32 cellular contexts compared by ENCODE assay signal in genomic region chr6:28497306-28497705, GRCh38. TPM values are rescaled to one million over a fixed set of nuclear protein-coding genes. Genes with fewer than 3 reads are reported as not detected.
"Had no signal": no experiment of that assay in that cellular context is flagged by ENCODE, and none has a peak within 500 bp of the region (broad histone marks: within the 10 kb centered on the region; RNA-seq: fewer than 3 reads in every experiment).

No MANE protein-coding gene starts in this region.

- FAIRE-seq: urothelium cell line had no signal

- H3K36me3 ChIP-seq: stomach, suprapubic skin, thoracic aorta, thyroid gland, tibial artery, tibial nerve, transverse colon, upper lobe of left lung, upper lobe of right lung, uterus, vagina had no signal

- H3K9me3 ChIP-seq: stomach, suprapubic skin, testis, thoracic aorta, thyroid gland, tibial artery, tibial nerve, transverse colon, upper lobe of left lung, upper lobe of right lung, uterus, vagina had no signal

- H3K4me1 ChIP-seq: stomach, suprapubic skin, testis, thyroid gland, tibial artery, tibial nerve, transverse colon, upper lobe of left lung, upper lobe of right lung, uterus, vagina had no signal

- H3K27me3 ChIP-seq: testis, thyroid gland, tibial nerve, upper lobe of left lung, upper lobe of right lung, uterus, vagina had no signal

- H3K27ac Mint-ChIP-seq: stimulated activated effector memory CD8-positive, alpha-beta T cell treated with anti-CD3 and anti-CD28 coated beads, Interleukin-12 subunit alpha, Interleukin-12 subunit beta, amount 100 ng/mL, for 72 hours; stimulated activated memory B cell treated with anti-CD40 and anti-IgM and Interleukin-4, amounts not matched to agents 10 μg/mL and 1 μg/mL and 100 μg/mL, for 72 hours; stimulated activated naive B cell treated with anti-CD40 and anti-IgM and Interleukin-4, amounts not matched to agents 10 μg/mL and 1 μg/mL and 100 μg/mL, for 72 hours; stimulated activated naive CD8-positive, alpha-beta T cell treated with anti-CD3 and anti-CD28 coated beads, Interleukin-15, amount 100 ng/mL, for 72 hours; stimulated activated naive CD8-positive, alpha-beta T cell treated with anti-CD3 and anti-CD28 coated beads, Interleukin-15, Interleukin-2, amounts not matched to agents 100 ng/mL and 50 ng/mL, for 24 hours; type B pancreatic cell had no signal

- H3K27me3 Mint-ChIP-seq: type B pancreatic cell had no signal

- H3K36me3 Mint-ChIP-seq: stimulated activated effector memory CD8-positive, alpha-beta T cell treated with anti-CD3 and anti-CD28 coated beads, Interleukin-12 subunit alpha, Interleukin-12 subunit beta, amount 100 ng/mL, for 72 hours; stimulated activated memory B cell treated with anti-CD40 and anti-IgM and Interleukin-4, amounts not matched to agents 10 μg/mL and 1 μg/mL and 100 μg/mL, for 72 hours; stimulated activated naive B cell treated with anti-CD40 and anti-IgM and Interleukin-4, amounts not matched to agents 10 μg/mL and 1 μg/mL and 100 μg/mL, for 72 hours; type B pancreatic cell had no signal

- DNase-seq: stimulated activated CD4-positive, alpha-beta T cell treated with anti-CD3 and anti-CD28 coated beads, Interleukin-2, amount 100 ng/mL, for 48 hours; stimulated activated CD4-positive, alpha-beta T cell treated with anti-CD3 and anti-CD28 coated beads, Interleukin-4, amount 100 ng/mL, for 1 hour; stimulated activated CD4-positive, alpha-beta T cell treated with anti-CD3 and anti-CD28 coated beads, Interleukin-4, amount 100 ng/mL, for 24 hours; stimulated activated CD8-positive, alpha-beta memory T cell treated with anti-CD3 and anti-CD28 coated beads, Interleukin-4, amount 100 ng/mL, for 48 hours; stimulated activated naive B cell treated with anti-CD40 and anti-IgM and Interleukin-4, amounts not matched to agents 10 μg/mL and 1 μg/mL and 100 μg/mL, for 72 hours; stimulated activated naive CD4-positive, alpha-beta T cell; stimulated activated naive CD4-positive, alpha-beta T cell treated with Interleukin-2 at 50 U/mL for 16 hours; stimulated activated naive CD8-positive, alpha-beta T cell treated with anti-CD3 and anti-CD28 coated beads, Interleukin-15, amount 100 ng/mL, for 72 hours; stimulated activated naive CD8-positive, alpha-beta T cell treated with anti-CD3 and anti-CD28 coated beads, Interleukin-15, Interleukin-2, amounts not matched to agents 100 U/mL and 50 U/mL, for 24 hours; stomach; substantia nigra; testis; thyroid gland; tibial artery; transverse colon; upper lobe of left lung; upper lobe of right lung; uterus had no signal

- ATAC-seq: stimulated activated effector memory CD8-positive, alpha-beta T cell treated with anti-CD3 and anti-CD28 coated beads, Interleukin-12 subunit alpha, Interleukin-12 subunit beta, amount 100 ng/mL, for 72 hours; stimulated activated memory B cell treated with anti-CD40 and anti-IgM and Interleukin-4, amounts not matched to agents 10 μg/mL and 1 μg/mL and 100 μg/mL, for 72 hours; stimulated activated naive B cell treated with anti-CD40 and anti-IgM and Interleukin-4, amounts not matched to agents 10 μg/mL and 1 μg/mL and 100 μg/mL, for 72 hours; stimulated activated naive CD8-positive, alpha-beta T cell treated with anti-CD3 and anti-CD28 coated beads, Interleukin-15, amount 100 ng/mL, for 72 hours; stimulated activated naive CD8-positive, alpha-beta T cell treated with anti-CD3 and anti-CD28 coated beads, Interleukin-15, Interleukin-2, amounts not matched to agents 100 U/mL and 50 U/mL, for 24 hours; upper lobe of right lung had no signal

- H3K4me3 ChIP-seq: stomach, suprapubic skin, testis, thoracic aorta, thyroid gland, tibial artery, tibial nerve, transverse colon, upper lobe of left lung, upper lobe of right lung, uterus, vagina had no signal

- H3K27ac ChIP-seq: stomach, suprapubic skin, testis, thoracic aorta, thyroid gland, tibial artery, tibial nerve, transverse colon, upper lobe of left lung, upper lobe of right lung, uterus, vagina had no signal

- H3K4me3 Mint-ChIP-seq: stimulated activated effector memory CD8-positive, alpha-beta T cell treated with anti-CD3 and anti-CD28 coated beads, Interleukin-12 subunit alpha, Interleukin-12 subunit beta, amount 100 ng/mL, for 72 hours; stimulated activated memory B cell treated with anti-CD40 and anti-IgM and Interleukin-4, amounts not matched to agents 10 μg/mL and 1 μg/mL and 100 μg/mL, for 72 hours; stimulated activated naive B cell treated with anti-CD40 and anti-IgM and Interleukin-4, amounts not matched to agents 10 μg/mL and 1 μg/mL and 100 μg/mL, for 72 hours; stimulated activated naive CD8-positive, alpha-beta T cell treated with anti-CD3 and anti-CD28 coated beads, Interleukin-15, amount 100 ng/mL, for 72 hours; stimulated activated naive CD8-positive, alpha-beta T cell treated with anti-CD3 and anti-CD28 coated beads, Interleukin-15, Interleukin-2, amounts not matched to agents 100 ng/mL and 50 ng/mL, for 24 hours; type B pancreatic cell had no signal

- H3K4me1 Mint-ChIP-seq: stimulated activated effector memory CD8-positive, alpha-beta T cell treated with anti-CD3 and anti-CD28 coated beads, Interleukin-12 subunit alpha, Interleukin-12 subunit beta, amount 100 ng/mL, for 72 hours; stimulated activated memory B cell treated with anti-CD40 and anti-IgM and Interleukin-4, amounts not matched to agents 10 μg/mL and 1 μg/mL and 100 μg/mL, for 72 hours; stimulated activated naive B cell treated with anti-CD40 and anti-IgM and Interleukin-4, amounts not matched to agents 10 μg/mL and 1 μg/mL and 100 μg/mL, for 72 hours; stimulated activated naive CD8-positive, alpha-beta T cell treated with anti-CD3 and anti-CD28 coated beads, Interleukin-15, amount 100 ng/mL, for 72 hours had no signal

- H3K9me3 Mint-ChIP-seq: stimulated activated effector memory CD8-positive, alpha-beta T cell treated with anti-CD3 and anti-CD28 coated beads, Interleukin-12 subunit alpha, Interleukin-12 subunit beta, amount 100 ng/mL, for 72 hours; stimulated activated memory B cell treated with anti-CD40 and anti-IgM and Interleukin-4, amounts not matched to agents 10 μg/mL and 1 μg/mL and 100 μg/mL, for 72 hours; stimulated activated naive CD8-positive, alpha-beta T cell treated with anti-CD3 and anti-CD28 coated beads, Interleukin-15, amount 100 ng/mL, for 72 hours; stimulated activated naive CD8-positive, alpha-beta T cell treated with anti-CD3 and anti-CD28 coated beads, Interleukin-15, Interleukin-2, amounts not matched to agents 100 ng/mL and 50 ng/mL, for 24 hours; type B pancreatic cell had no signal

RNA-seq across cellular contexts. Expression of gene GPX6, which starts 18.3 kb away (rescaled TPM):
- total RNA-seq: stomach, subcutaneous adipose tissue, suprapubic skin, temporal lobe, thoracic aorta, thyroid gland, tibial nerve, transverse colon, upper lobe of left lung, upper lobe of right lung, ureter, urinary bladder, uterus, vagina had no signal
- polyA plus RNA-seq: stomach, thymus, urinary bladder had no signal

RNA-seq across cellular contexts. Expression of gene GPX5, which starts 28.4 kb away (rescaled TPM):
- total RNA-seq: stomach, subcutaneous adipose tissue, suprapubic skin, temporal lobe, thoracic aorta, thyroid gland, tibial nerve, transverse colon, upper lobe of left lung, upper lobe of right lung, ureter, urinary bladder, uterus, vagina had no signal
- polyA plus RNA-seq: stomach, urinary bladder had no signal
